30 cellular contexts compared by ENCODE assay signal in the genomic region with DNA sequence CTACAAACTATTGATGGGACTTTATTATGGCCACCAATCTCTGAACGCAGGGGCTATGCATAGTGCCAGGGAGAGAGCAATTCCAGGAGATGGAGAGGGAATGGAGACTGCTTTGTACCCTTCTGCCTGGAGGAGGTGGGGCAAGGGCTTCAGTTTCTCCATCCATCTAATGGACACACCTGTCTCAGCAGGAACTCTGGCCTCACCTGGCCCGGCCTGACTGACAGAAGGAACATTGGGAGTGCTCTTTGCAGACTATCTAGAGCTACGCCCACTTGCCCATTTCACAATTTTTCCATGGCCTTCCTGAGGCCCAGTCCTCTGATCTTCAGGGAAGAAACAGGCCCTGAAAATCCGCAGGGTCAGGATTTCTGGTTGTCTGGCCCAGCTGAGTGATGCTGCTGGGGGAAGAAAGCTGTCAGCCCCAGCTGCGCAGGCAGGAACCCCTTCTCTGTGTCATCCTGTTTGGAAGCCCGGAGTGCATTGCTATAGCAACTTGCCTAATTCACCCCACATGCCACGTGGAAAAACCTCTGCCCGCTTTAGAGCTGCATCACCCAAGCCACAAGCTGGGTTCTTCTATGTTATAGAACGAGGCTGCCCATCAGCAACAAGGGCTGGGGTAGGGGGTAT. TPM values are rescaled to one million over a fixed set of nuclear protein-coding genes. Genes with fewer than 3 reads are reported as not detected.
A peak's percentile ranks its signal among the peaks of the same experiment; 100 is the strongest.
DNase-seq lines count a peak whose midpoint lies in the region; ATAC-seq and TF ChIP-seq lines count a peak whose summit lies in the region.
"Had no signal": no experiment of that assay in that cellular context is flagged by ENCODE, and none has a peak within 500 bp of the region (broad histone marks: within the 10 kb centered on the region; RNA-seq: fewer than 3 reads in every experiment).

No MANE protein-coding gene starts in this region.

- no peaks in the 10 kb centered on the region for H3K9me3 Mint-ChIP-seq in stimulated activated memory B cell treated with anti-CD40 and anti-IgM and Interleukin-4, amounts not matched to agents 10 μg/mL and 1 μg/mL and 100 μg/mL, for 72 hours
- no peaks in the 10 kb centered on the region for H3K9me3 Mint-ChIP-seq in activated T-helper 17 cell treated with anti-CD3 and anti-CD28 coated beads, Interleukin-2, amount 50 U/mL, for 72 hours
- H3K9me3 Mint-ChIP-seq: activated T-cell treated with anti-CD3 and anti-CD28 coated beads, Interleukin-2, amount 50 U/mL, for 24 hours; dendritic cell treated with granulocyte-macrophage colony-stimulating factor and Interleukin-4, amounts not matched to agents 40 ng/mL and 50 ng/mL, for 4 days; natural killer cell treated with Interleukin-12 subunit alpha and Interleukin-12 subunit beta and Interleukin-15 and Interleukin-18, amount 100 ng/mL, for 72 hours had no signal

- H3K27me3 Mint-ChIP-seq in stimulated activated memory B cell treated with anti-CD40 and anti-IgM and Interleukin-4, amounts not matched to agents 10 μg/mL and 1 μg/mL and 100 μg/mL, for 72 hours, result peaks cover 63% of the 10 kb centered on the region
- peaks cover 30% of the 10 kb centered on the region for H3K27me3 Mint-ChIP-seq in activated T-helper 17 cell treated with anti-CD3 and anti-CD28 coated beads, Interleukin-2, amount 50 U/mL, for 72 hours

- no peak overlapping the region; the same call in 1 of the 2 replicates for H3K4me3 ChIP-seq in AG10803 (ENCODE audit: low read length)
- H3K4me3 ChIP-seq: A549, esophagus squamous epithelium, GM23338, lung, skin epidermis had no signal

- peak; percentile 93 for DNase-seq in AG10803 (ENCODE audit: low read depth)
- peak; percentile 17 for DNase-seq in HT1080 (ENCODE audit: low read depth)
- peak; percentile 43 for DNase-seq in fibroblast of gingiva (ENCODE audit: low read depth)
- DNase-seq in posterior vena cava (ENCODE audit: low spot score), result peak; percentile 62
- DNase-seq in effector CD4-positive, alpha-beta T cell, result no peak
- DNase-seq in erythroblast (lab: John Stamatoyannopoulos, UW), result no peak
- DNase-seq: activated CD4-positive, alpha-beta T cell treated with anti-CD3 and anti-CD28 coated beads, Interleukin-2, amount 50 U/mL, for 1 hour; activated CD4-positive, CD25-positive, alpha-beta regulatory T cell; activated gamma-delta T cell treated with Interleukin-2 at 50 U/mL for 16 hours; activated T-cell treated with anti-CD3 and anti-CD28 coated beads, Interleukin-2, amount 50 U/mL, for 24 hours; central memory CD4-positive, alpha-beta T cell; esophagus squamous epithelium; hippocampal formation; left cardiac atrium; NCI-H146; NCI-H2107; NCI-H446; NCI-H774; RPMI8226; stimulated activated naive CD4-positive, alpha-beta T cell treated with Interleukin-2 at 50 U/mL for 16 hours; T-helper 1 cell had no signal

- H3K4me3 Mint-ChIP-seq in stimulated activated memory B cell treated with anti-CD40 and anti-IgM and Interleukin-4, amounts not matched to agents 10 μg/mL and 1 μg/mL and 100 μg/mL, for 72 hours, result no peak overlapping the region
- no peak overlapping the region for H3K4me3 Mint-ChIP-seq in activated T-helper 17 cell treated with anti-CD3 and anti-CD28 coated beads, Interleukin-2, amount 50 U/mL, for 72 hours
- H3K4me3 Mint-ChIP-seq: activated T-cell treated with anti-CD3 and anti-CD28 coated beads, Interleukin-2, amount 50 U/mL, for 24 hours; dendritic cell treated with granulocyte-macrophage colony-stimulating factor and Interleukin-4, amounts not matched to agents 40 ng/mL and 50 ng/mL, for 4 days; GM23338; IgD-negative memory B cell; natural killer cell treated with Interleukin-12 subunit alpha and Interleukin-12 subunit beta and Interleukin-15 and Interleukin-18, amount 100 ng/mL, for 72 hours had no signal

- intact Hi-C loops in posterior vena cava (cut with DNase I), result loop anchor here in 1 of 2 donors (10.0 kb wide), 1 partner anchor 99 kb away; no protein-coding TSS in a partner anchor

- H3K36me3 Mint-ChIP-seq in stimulated activated memory B cell treated with anti-CD40 and anti-IgM and Interleukin-4, amounts not matched to agents 10 μg/mL and 1 μg/mL and 100 μg/mL, for 72 hours, result no peaks in the 10 kb centered on the region
- H3K36me3 Mint-ChIP-seq in activated T-helper 17 cell treated with anti-CD3 and anti-CD28 coated beads, Interleukin-2, amount 50 U/mL, for 72 hours (ENCODE audit: low read depth), result no peaks in the 10 kb centered on the region
- H3K36me3 Mint-ChIP-seq: natural killer cell treated with Interleukin-12 subunit alpha and Interleukin-12 subunit beta and Interleukin-15 and Interleukin-18, amount 100 ng/mL, for 72 hours had no signal

- peaks cover 7% of the 10 kb centered on the region for H3K4me1 Mint-ChIP-seq in stimulated activated memory B cell treated with anti-CD40 and anti-IgM and Interleukin-4, amounts not matched to agents 10 μg/mL and 1 μg/mL and 100 μg/mL, for 72 hours
- no peaks in the 10 kb centered on the region for H3K4me1 Mint-ChIP-seq in activated T-helper 17 cell treated with anti-CD3 and anti-CD28 coated beads, Interleukin-2, amount 50 U/mL, for 72 hours
- H3K4me1 Mint-ChIP-seq: IgD-negative memory B cell had no signal

- no peak for TF ChIP-seq CTCF in AG10803 (conservative IDR thresholded peaks at IDR 0.05; ENCODE audit: low read length)

- ATAC-seq in stimulated activated memory B cell treated with anti-CD40 and anti-IgM and Interleukin-4, amounts not matched to agents 10 μg/mL and 1 μg/mL and 100 μg/mL, for 72 hours, result no peak
- ATAC-seq in activated T-helper 17 cell treated with anti-CD3 and anti-CD28 coated beads, Interleukin-2, amount 50 U/mL, for 72 hours (replicated peaks), result no peak
- ATAC-seq: A549; GM23338; left cardiac atrium; natural killer cell treated with Interleukin-12 subunit alpha and Interleukin-12 subunit beta and Interleukin-15 and Interleukin-18, amount 100 ng/mL, for 72 hours had no signal

- H3K27ac Mint-ChIP-seq in stimulated activated memory B cell treated with anti-CD40 and anti-IgM and Interleukin-4, amounts not matched to agents 10 μg/mL and 1 μg/mL and 100 μg/mL, for 72 hours, result no peak overlapping the region
- no peak overlapping the region for H3K27ac Mint-ChIP-seq in activated T-helper 17 cell treated with anti-CD3 and anti-CD28 coated beads, Interleukin-2, amount 50 U/mL, for 72 hours
- H3K27ac Mint-ChIP-seq: activated T-cell treated with anti-CD3 and anti-CD28 coated beads, Interleukin-2, amount 50 U/mL, for 24 hours; dendritic cell treated with granulocyte-macrophage colony-stimulating factor and Interleukin-4, amounts not matched to agents 40 ng/mL and 50 ng/mL, for 4 days; GM23338; IgD-negative memory B cell; natural killer cell treated with Interleukin-12 subunit alpha and Interleukin-12 subunit beta and Interleukin-15 and Interleukin-18, amount 100 ng/mL, for 72 hours had no signal

- TF ChIP-seq POLR2A in erythroblast (IDR thresholded peaks at IDR 0.05; ENCODE audit: low read length), result no peak

RNA-seq across cellular contexts. Expression of gene ITGA11, which starts 6.4 kb away (rescaled TPM):
- 0.77 and 2.1 TPM in 2 replicates for total RNA-seq in HT1080 (2014; rRNA removed; shearing (Covaris generic))
- 4.6 and 5.2 TPM in 2 replicates for polyA plus RNA-seq in HT1080 (2015; cell fraction: cytosol; rRNA removed)
- polyA plus RNA-seq in HT1080 (2015; cell fraction: nucleus; rRNA removed), result 16.5 and 19.3 TPM in 2 replicates
- 10 to 100 TPM; 23.1 to 62.5 TPM for total RNA-seq in posterior vena cava
- total RNA-seq in activated T-helper 17 cell treated with anti-CD3 and anti-CD28 coated beads, Interleukin-2, amount 50 U/mL, for 72 hours, result 10 to 100 TPM in 1 of 2 donors, under 1 TPM in 1; 0.95 to 13.1 TPM
- polyA plus RNA-seq: IgD-negative memory B cell had no signal

Comparison
In these comparisons a context has a peak if more than half of its experiments do, and no peak if none do; other contexts are left out.
1. DNase-seq: peak in AG10803 (single experiment), HT1080 (single experiment), fibroblast of gingiva (single experiment) and posterior vena cava (single experiment); none in effector CD4-positive, alpha-beta T cell (single experiment) and erythroblast (0 of 2).